Comparison of ENCODE assay signal across 3 cellular contexts in the genomic region with DNA sequence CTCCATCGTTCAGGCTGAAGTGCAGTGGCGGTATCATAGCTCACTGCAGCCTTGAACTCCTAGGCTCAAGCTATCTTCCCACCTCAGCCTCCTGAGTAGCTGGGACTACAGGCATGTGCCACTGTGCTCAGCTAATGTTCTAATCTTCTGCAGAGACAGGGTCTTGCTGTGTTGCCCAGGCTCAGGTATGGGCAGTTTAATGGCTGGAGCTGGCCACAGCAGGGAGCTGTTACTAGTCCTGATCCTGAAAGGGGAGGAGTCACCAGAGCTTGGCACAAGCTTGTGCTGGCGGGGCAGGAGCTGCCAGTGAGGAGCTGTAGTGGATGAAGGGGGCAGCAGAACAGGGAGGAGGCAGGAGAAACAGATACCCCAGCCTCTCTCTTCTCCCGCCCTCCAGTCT.
A peak's percentile ranks its signal among the peaks of the same experiment; 100 is the strongest.
TF ChIP-seq lines count a peak whose summit lies in the region.

No MANE protein-coding gene starts in this region.

TF ChIP-seq in HCT116, 20 proteins besides CTCF, POLR2A, EP300 and RAD21:
- TF ChIP-seq, protein P1, sequence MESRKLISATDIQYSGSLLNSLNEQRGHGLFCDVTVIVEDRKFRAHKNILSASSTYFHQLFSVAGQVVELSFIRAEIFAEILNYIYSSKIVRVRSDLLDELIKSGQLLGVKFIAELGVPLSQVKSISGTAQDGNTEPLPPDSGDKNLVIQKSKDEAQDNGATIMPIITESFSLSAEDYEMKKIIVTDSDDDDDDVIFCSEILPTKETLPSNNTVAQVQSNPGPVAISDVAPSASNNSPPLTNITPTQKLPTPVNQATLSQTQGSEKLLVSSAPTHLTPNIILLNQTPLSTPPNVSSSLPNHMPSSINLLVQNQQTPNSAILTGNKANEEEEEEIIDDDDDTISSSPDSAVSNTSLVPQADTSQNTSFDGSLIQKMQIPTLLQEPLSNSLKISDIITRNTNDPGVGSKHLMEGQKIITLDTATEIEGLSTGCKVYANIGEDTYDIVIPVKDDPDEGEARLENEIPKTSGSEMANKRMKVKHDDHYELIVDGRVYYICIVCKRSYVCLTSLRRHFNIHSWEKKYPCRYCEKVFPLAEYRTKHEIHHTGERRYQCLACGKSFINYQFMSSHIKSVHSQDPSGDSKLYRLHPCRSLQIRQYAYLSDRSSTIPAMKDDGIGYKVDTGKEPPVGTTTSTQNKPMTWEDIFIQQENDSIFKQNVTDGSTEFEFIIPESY (IDR thresholded peaks at IDR 0.05; ENCODE audit: extremely low read depth, insufficient replicate concordance, low read length): no peak
- TF ChIP-seq SIN3A (IDR thresholded peaks at IDR 0.05; ENCODE audit: low read depth) (no peak), JUND (IDR thresholded peaks at IDR 0.05) (no peak), EZH2phosphoT487 (IDR thresholded peaks at IDR 0.05; ENCODE audit: borderline replicate concordance) (no peak)

TF ChIP-seq in WTC11, 78 proteins besides CTCF, POLR2A, EP300 and RAD21:
- TF ChIP-seq ZNF121 (CRISPR knock-in tag; IDR thresholded peaks at IDR 0.05): peak; percentile 99
- TF ChIP-seq, protein P2, sequence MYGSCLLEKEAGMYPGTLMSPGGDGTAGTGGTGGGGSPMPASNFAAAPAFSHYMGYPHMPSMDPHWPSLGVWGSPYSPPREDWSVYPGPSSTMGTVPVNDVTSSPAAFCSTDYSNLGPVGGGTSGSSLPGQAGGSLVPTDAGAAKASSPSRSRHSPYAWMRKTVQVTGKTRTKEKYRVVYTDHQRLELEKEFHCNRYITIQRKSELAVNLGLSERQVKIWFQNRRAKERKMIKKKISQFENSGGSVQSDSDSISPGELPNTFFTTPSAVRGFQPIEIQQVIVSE (CRISPR knock-in tag; IDR thresholded peaks at IDR 0.05; ENCODE audit: borderline replicate concordance): no peak

TF ChIP-seq in HepG2, 621 proteins besides CTCF, POLR2A, EP300 and RAD21:
- TF ChIP-seq ZNF121 (CRISPR knock-in tag; IDR thresholded peaks at IDR 0.05) (peak; percentile 92), ZNF773 (CRISPR knock-in tag; IDR thresholded peaks at IDR 0.05; ENCODE audit: borderline replicate concordance) (no peak)
- TF ChIP-seq, protein P1 (CRISPR knock-in tag; IDR thresholded peaks at IDR 0.05): peak; percentile 20; the same call in 1 of the 2 replicates
TF ChIP-seq in HepG2: peak in this region for 2.
